ENCODE assay signal across 25 cellular contexts in genomic region chr7:135886334-135887132, GRCh38.
DNase-seq lines count a peak whose midpoint lies in the region; ATAC-seq, FAIRE-seq and TF ChIP-seq lines count a peak whose summit lies in the region.
"Had no signal": no experiment of that assay in that cellular context is flagged by ENCODE, and none has a peak within 500 bp of the region (broad histone marks: within the 10 kb centered on the region; RNA-seq: fewer than 3 reads in every experiment).

No MANE protein-coding gene starts in this region.

- TF ChIP-seq RAD21 in GM12878 (IDR thresholded peaks at IDR 0.05; ENCODE audit: insufficient read depth, low read depth, low read length), result no peak

- no peaks in the 10 kb centered on the region for H3K9me2 ChIP-seq in GM23248 (ENCODE audit: insufficient read depth)

- H3K9ac ChIP-seq in GM12878 (ENCODE audit: control insufficient read depth, insufficient read depth, low read length) (no peak overlapping the region), GM23248 (no peak overlapping the region)

- no peak for TF ChIP-seq EP300 in GM12878 (IDR thresholded peaks at IDR 0.05; ENCODE audit: borderline replicate concordance in 1 of 2, control insufficient read depth in 1 of 2, low read depth in 2 of 2, low read length in 2 of 2)

- no peak overlapping the region for H3K27ac ChIP-seq in GM12878 (ENCODE audit: control insufficient read depth, insufficient read depth)
- no peak overlapping the region for H3K27ac ChIP-seq in GM23248
- H3K27ac ChIP-seq: Peyer's patch, skin epidermis, upper lobe of right lung had no signal

- TF ChIP-seq CTCF in GM12878 (IDR thresholded peaks at IDR 0.05 in 2 of 3, conservative IDR thresholded peaks at IDR 0.05 in 1 of 3; ENCODE audit: control insufficient read depth in 2 of 3, extremely low read depth in 1 of 3, insufficient read depth in 1 of 3, low read depth in 3 of 3, low read length in 3 of 3), result no peak

- H3K79me2 ChIP-seq in GM12878 (ENCODE audit: control insufficient read depth, insufficient read depth, low read length) (no peaks in the 10 kb centered on the region), GM23248 (ENCODE audit: insufficient read depth) (no peaks in the 10 kb centered on the region)

- no TSS peak for BruUV-seq in GM12878 (replicated peaks; lab: Mats Ljungman, UMichigan)

- H3K4me1 ChIP-seq in GM12878 (ENCODE audit: control insufficient read depth, insufficient read depth, low read length), result no peaks in the 10 kb centered on the region
- no peaks in the 10 kb centered on the region for H3K4me1 ChIP-seq in GM23248 (ENCODE audit: insufficient read depth)
- H3K4me1 ChIP-seq: Peyer's patch, upper lobe of right lung had no signal

- peak; percentile 52 for ATAC-seq in GM18909 (IDR thresholded peaks at IDR 0.05; ENCODE audit: poor library complexity, unreplicated experiment)
- ATAC-seq in GM21526 (IDR thresholded peaks at IDR 0.05; ENCODE audit: low FRiP score, unreplicated experiment), result peak; percentile 49
- peak; percentile 58 for ATAC-seq in HG03280 (IDR thresholded peaks at IDR 0.05; ENCODE audit: unreplicated experiment)
- ATAC-seq in GM12878, result peak; percentile 77
- no peak for ATAC-seq in HG02763 (IDR thresholded peaks at IDR 0.05; ENCODE audit: unreplicated experiment)
- ATAC-seq: naive thymus-derived CD8-positive, alpha-beta T cell; upper lobe of right lung had no signal

- H3K4me3 ChIP-seq in GM12878, result no peak overlapping the region
- H3K4me3 ChIP-seq in GM23248, result no peak overlapping the region
- H3K4me3 ChIP-seq: MG63, Peyer's patch, skin epidermis, upper lobe of right lung had no signal

- H4K20me1 ChIP-seq in GM12878 (ENCODE audit: control insufficient read depth, insufficient read depth), result no peaks in the 10 kb centered on the region
- no peaks in the 10 kb centered on the region for H4K20me1 ChIP-seq in GM23248 (ENCODE audit: insufficient read depth)

- in situ Hi-C loops in GM12878 (cut with MboI) (no loop called here), GM23248 (cut with MboI) (no loop called here)

- no peak for DNase-seq in GM12878 (ENCODE audit: low read depth, low spot score)
- DNase-seq in GM23248, result no peak
- DNase-seq in NCI-H345 treated with DMSO at 0.1 percent for 48 hours (lab: John Stamatoyannopoulos, UW; ENCODE audit: unreplicated experiment), result no peak
- DNase-seq: activated CD4-positive, alpha-beta T cell treated with anti-CD3 and anti-CD28 coated beads, Interleukin-2, amount 50 U/mL, for 1 hour; C1 segment of cervical spinal cord; COR-L47; effector CD4-positive, alpha-beta T cell; H9; KG1; MG63; naive thymus-derived CD8-positive, alpha-beta T cell; NCI-H2029; NCI-H526 treated with DMSO at 0.1 percent for 48 hours; Peyer's patch; SHP77 treated with DMSO at 0.1 percent for 48 hours; stimulated activated CD4-positive, alpha-beta T cell treated with anti-CD3 and anti-CD28 coated beads, Interleukin-1b, Interleukin-23, amount 100 ng/mL, for 48 hours; upper lobe of right lung had no signal

- SMC1A ChIA-PET in GM12878 (lab: Charles Lee; ENCODE audit: uncharacterized antibody, unreplicated experiment), result interaction anchor here (1.1 kb wide), 1 partner anchor 46 kb away, joined by 3 read pairs; no protein-coding TSS in a partner anchor

- no peak for TF ChIP-seq POLR2A in GM12878 (IDR thresholded peaks at IDR 0.05; ENCODE audit: low read depth, low read length)

- POLR2A ChIA-PET in GM12878 (lab: Charles Lee), result no interaction called here

- CTCF ChIA-PET in GM12878 (lab: Yijun Ruan, JAX), result interaction anchor here (1.1 kb wide), 1 partner anchor 8 kb away, joined by 3 read pairs; no protein-coding TSS in a partner anchor

- no peaks in the 10 kb centered on the region for H3K27me3 ChIP-seq in GM12878 (replicated peaks in 1 of 2; ENCODE audit: control insufficient read depth in 2 of 2, insufficient read depth in 2 of 2, low read length in 1 of 2)
- no peaks in the 10 kb centered on the region for H3K27me3 ChIP-seq in GM23248 (replicated peaks; ENCODE audit: insufficient read depth)
- H3K27me3 ChIP-seq: MG63, Peyer's patch, upper lobe of right lung had no signal

- no peaks in the 10 kb centered on the region for H3K9me3 ChIP-seq in GM12878 (replicated peaks; ENCODE audit: control insufficient read depth, insufficient read depth, low read length)
- no peaks in the 10 kb centered on the region for H3K9me3 ChIP-seq in GM23248 (ENCODE audit: low read depth)
- H3K9me3 ChIP-seq: MG63, Peyer's patch, upper lobe of right lung had no signal

- no peak for FAIRE-seq in GM12878 (lab: Jason Lieb, UNC)
- FAIRE-seq: colon, G401.6, keratinocyte had no signal

- H3K4me2 ChIP-seq in GM12878 (ENCODE audit: control insufficient read depth, insufficient read depth) (no peak overlapping the region; the same call in 1 of the 2 replicates), GM23248 (ENCODE audit: unreplicated experiment) (no peak overlapping the region)

- H3F3A ChIP-seq in GM23248 (ENCODE audit: insufficient read depth), result no peaks in the 10 kb centered on the region

- RAD21 ChIA-PET in GM12878 (lab: Charles Lee; ENCODE audit: unreplicated experiment), result interaction anchor here (0.9 kb wide), 1 partner anchor 13 kb away, joined by 3 read pairs; no protein-coding TSS in a partner anchor

- intact Hi-C loops in GM12878 (cut with micrococcal nuclease; ENCODE audit: unreplicated experiment), result no loop called here

- no peak overlapping the region for H2AFZ ChIP-seq in GM12878 (ENCODE audit: control insufficient read depth, low read depth, low read length)
- no peak overlapping the region for H2AFZ ChIP-seq in GM23248

- H3K36me3 ChIP-seq in GM12878 (ENCODE audit: control insufficient read depth in 2 of 2, insufficient read depth in 2 of 2, low read length in 1 of 2) (no peaks in the 10 kb centered on the region), GM23248 (ENCODE audit: low read depth) (no peaks in the 10 kb centered on the region)
- H3K36me3 ChIP-seq: MG63, Peyer's patch, upper lobe of right lung had no signal

- 28% methylated on average over 5 of the region's 5 CpGs for WGBS in GM12878 (ENCODE audit: insufficient coverage, insufficient replicate concordance, low lambda C conversion rate, missing lambda C conversion rate)
- WGBS in GM23248 (ENCODE audit: low coverage in 1 of 2, low lambda C conversion rate in 2 of 2, missing lambda C conversion rate in 2 of 2), 2 experiments, result 48 to 53% methylated on average over 5 of the region's 5 CpGs

TF ChIP-seq in GM12878, 131 proteins besides CTCF, POLR2A, EP300 and RAD21:
- no peak for TF ChIP-seq GATAD2B (conservative IDR thresholded peaks at IDR 0.05; ENCODE audit: low read depth)
- TF ChIP-seq STAT1 (conservative IDR thresholded peaks at IDR 0.05), result no peak
- TF ChIP-seq PAX8 (IDR thresholded peaks at IDR 0.05), result no peak
- no peak for TF ChIP-seq ZNF217 (IDR thresholded peaks at IDR 0.05)
- no peak for TF ChIP-seq NBN (IDR thresholded peaks at IDR 0.05)
- TF ChIP-seq PML (IDR thresholded peaks at IDR 0.05; ENCODE audit: low read length), result no peak
- peak; percentile 50 for TF ChIP-seq RUNX3 (IDR thresholded peaks at IDR 0.05; ENCODE audit: low read length)
- TF ChIP-seq KAT2A (conservative IDR thresholded peaks at IDR 0.05; ENCODE audit: control insufficient read depth, low read depth, low read length), result no peak
- TF ChIP-seq IKZF2 (IDR thresholded peaks at IDR 0.05), result peak in 1 of 2 experiments; percentile 45; a peak in 1 of 4 replicates
- TF ChIP-seq, protein P1, sequence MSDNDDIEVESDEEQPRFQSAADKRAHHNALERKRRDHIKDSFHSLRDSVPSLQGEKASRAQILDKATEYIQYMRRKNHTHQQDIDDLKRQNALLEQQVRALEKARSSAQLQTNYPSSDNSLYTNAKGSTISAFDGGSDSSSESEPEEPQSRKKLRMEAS (IDR thresholded peaks at IDR 0.05; ENCODE audit: low read depth, low read length), result no peak
- TF ChIP-seq PKNOX1 (IDR thresholded peaks at IDR 0.05), result peak; percentile 80
- no peak for TF ChIP-seq CHD1 (IDR thresholded peaks at IDR 0.05; ENCODE audit: low read depth, low read length)
- no peak for TF ChIP-seq NR2C2 (IDR thresholded peaks at IDR 0.05; ENCODE audit: borderline replicate concordance, control insufficient read depth, insufficient read length, low read depth)
- no peak for TF ChIP-seq ASH2L (IDR thresholded peaks at IDR 0.05; ENCODE audit: borderline replicate concordance, low read depth)
- TF ChIP-seq MYC (IDR thresholded peaks at IDR 0.05; ENCODE audit: insufficient read depth, insufficient read length, insufficient replicate concordance, low read length, severe bottlenecking), result no peak
- no peak for TF ChIP-seq RBBP5 (conservative IDR thresholded peaks at IDR 0.05)
- TF ChIP-seq JUNB (IDR thresholded peaks at IDR 0.05), result peak; percentile 48
- no peak for TF ChIP-seq MEF2B (IDR thresholded peaks at IDR 0.05; ENCODE audit: partially characterized antibody, poor library complexity, severe bottlenecking)
- no peak for TF ChIP-seq MTA2 (IDR thresholded peaks at IDR 0.05; ENCODE audit: low read depth)
